In the genomic region with DNA sequence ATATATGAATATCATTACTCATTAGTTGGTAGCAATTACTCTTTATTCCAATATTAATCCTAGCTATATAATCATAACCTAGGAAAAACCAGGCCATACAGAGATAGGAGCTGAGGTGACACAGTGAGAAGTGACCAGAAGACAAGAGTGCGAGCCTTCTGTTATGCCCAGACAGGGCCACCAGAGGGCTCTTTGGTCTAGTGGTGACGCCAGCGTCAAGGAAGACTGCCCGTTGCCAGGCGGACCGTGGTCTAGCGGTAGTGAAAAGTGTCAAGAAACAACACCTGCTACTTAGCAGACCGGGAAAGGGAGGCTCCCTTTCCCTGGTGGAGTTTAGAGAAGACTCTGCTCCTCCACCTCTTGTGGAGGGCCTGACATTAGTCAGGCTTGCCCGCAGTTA, we compare ENCODE assay signal across 1 cellular context.
A peak's percentile ranks its signal among the peaks of the same experiment; 100 is the strongest.
TF ChIP-seq lines count a peak whose summit lies in the region.
"Not testable (repeated sequence)": the region's sequence is repeated elsewhere in the genome, so short reads cannot be mapped to it uniquely, and the experiment has no call there.

No MANE protein-coding gene starts in this region.

TF ChIP-seq in HepG2, 621 proteins besides CTCF, POLR2A, EP300 and RAD21:
- TF ChIP-seq CREB1 (IDR thresholded peaks at IDR 0.05) = not testable (repeated sequence)
- TF ChIP-seq CREB1 (CRISPR knock-in tag; IDR thresholded peaks at IDR 0.05) (0 out of 2 replicates have a peak, but pooled peaks have one; percentile 33), SMC3 (IDR thresholded peaks at IDR 0.05; ENCODE audit: low read length) (peak; percentile 58), CBX1 (IDR thresholded peaks at IDR 0.05; ENCODE audit: low read depth) (peak; percentile 52), STAG1 (CRISPR knock-in tag; IDR thresholded peaks at IDR 0.05) (peak; percentile 53), ZNF44 (CRISPR knock-in tag; IDR thresholded peaks at IDR 0.05) (peak; percentile 99), FOSL2 (CRISPR knock-in tag; IDR thresholded peaks at IDR 0.05) (0 out of 2 replicates have a peak, but pooled peaks have one; percentile 7)
- TF ChIP-seq, protein P1, sequence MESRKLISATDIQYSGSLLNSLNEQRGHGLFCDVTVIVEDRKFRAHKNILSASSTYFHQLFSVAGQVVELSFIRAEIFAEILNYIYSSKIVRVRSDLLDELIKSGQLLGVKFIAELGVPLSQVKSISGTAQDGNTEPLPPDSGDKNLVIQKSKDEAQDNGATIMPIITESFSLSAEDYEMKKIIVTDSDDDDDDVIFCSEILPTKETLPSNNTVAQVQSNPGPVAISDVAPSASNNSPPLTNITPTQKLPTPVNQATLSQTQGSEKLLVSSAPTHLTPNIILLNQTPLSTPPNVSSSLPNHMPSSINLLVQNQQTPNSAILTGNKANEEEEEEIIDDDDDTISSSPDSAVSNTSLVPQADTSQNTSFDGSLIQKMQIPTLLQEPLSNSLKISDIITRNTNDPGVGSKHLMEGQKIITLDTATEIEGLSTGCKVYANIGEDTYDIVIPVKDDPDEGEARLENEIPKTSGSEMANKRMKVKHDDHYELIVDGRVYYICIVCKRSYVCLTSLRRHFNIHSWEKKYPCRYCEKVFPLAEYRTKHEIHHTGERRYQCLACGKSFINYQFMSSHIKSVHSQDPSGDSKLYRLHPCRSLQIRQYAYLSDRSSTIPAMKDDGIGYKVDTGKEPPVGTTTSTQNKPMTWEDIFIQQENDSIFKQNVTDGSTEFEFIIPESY (CRISPR knock-in tag; IDR thresholded peaks at IDR 0.05) = peak; percentile 57
- TF ChIP-seq, protein P2, sequence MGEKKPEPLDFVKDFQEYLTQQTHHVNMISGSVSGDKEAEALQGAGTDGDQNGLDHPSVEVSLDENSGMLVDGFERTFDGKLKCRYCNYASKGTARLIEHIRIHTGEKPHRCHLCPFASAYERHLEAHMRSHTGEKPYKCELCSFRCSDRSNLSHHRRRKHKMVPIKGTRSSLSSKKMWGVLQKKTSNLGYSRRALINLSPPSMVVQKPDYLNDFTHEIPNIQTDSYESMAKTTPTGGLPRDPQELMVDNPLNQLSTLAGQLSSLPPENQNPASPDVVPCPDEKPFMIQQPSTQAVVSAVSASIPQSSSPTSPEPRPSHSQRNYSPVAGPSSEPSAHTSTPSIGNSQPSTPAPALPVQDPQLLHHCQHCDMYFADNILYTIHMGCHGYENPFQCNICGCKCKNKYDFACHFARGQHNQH (CRISPR knock-in tag; IDR thresholded peaks at IDR 0.05) = 0 out of 2 replicates have a peak, but pooled peaks have one; percentile 31
- TF ChIP-seq, protein P3, sequence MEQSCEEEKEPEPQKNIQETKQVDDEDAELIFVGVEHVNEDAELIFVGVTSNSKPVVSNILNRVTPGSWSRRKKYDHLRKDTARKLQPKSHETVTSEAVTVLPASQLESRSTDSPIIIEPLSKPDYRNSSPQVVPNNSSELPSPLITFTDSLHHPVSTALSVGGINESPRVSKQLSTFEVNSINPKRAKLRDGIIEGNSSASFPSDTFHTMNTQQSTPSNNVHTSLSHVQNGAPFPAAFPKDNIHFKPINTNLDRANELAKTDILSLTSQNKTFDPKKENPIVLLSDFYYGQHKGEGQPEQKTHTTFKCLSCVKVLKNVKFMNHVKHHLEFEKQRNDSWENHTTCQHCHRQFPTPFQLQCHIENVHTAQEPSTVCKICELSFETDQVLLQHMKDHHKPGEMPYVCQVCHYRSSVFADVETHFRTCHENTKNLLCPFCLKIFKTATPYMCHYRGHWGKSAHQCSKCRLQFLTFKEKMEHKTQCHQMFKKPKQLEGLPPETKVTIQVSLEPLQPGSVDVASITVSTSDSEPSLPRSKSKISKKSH (CRISPR knock-in tag; IDR thresholded peaks at IDR 0.05; ENCODE audit: borderline replicate concordance) = peak; percentile 86; the same call in 1 of the 2 replicates
- TF ChIP-seq, protein P4, sequence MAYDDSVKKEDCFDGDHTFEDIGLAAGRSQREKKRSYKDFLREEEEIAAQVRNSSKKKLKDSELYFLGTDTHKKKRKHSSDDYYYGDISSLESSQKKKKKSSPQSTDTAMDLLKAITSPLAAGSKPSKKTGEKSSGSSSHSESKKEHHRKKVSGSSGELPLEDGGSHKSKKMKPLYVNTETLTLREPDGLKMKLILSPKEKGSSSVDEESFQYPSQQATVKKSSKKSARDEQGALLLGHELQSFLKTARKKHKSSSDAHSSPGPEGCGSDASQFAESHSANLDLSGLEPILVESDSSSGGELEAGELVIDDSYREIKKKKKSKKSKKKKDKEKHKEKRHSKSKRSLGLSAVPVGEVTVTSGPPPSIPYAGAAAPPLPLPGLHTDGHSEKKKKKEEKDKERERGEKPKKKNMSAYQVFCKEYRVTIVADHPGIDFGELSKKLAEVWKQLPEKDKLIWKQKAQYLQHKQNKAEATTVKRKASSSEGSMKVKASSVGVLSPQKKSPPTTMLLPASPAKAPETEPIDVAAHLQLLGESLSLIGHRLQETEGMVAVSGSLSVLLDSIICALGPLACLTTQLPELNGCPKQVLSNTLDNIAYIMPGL (CRISPR knock-in tag; IDR thresholded peaks at IDR 0.05; ENCODE audit: borderline replicate concordance in 1 of 2, low read depth in 1 of 2) = 0 out of 4 replicates have a peak, but pooled peaks of 1 of the 2 experiments have one; percentile 17
